In genomic region chr1:17258758-17259130, GRCh38 we compare ENCODE assay signal across 28 cellular contexts. TPM values are rescaled to one million over a fixed set of nuclear protein-coding genes. Genes with fewer than 3 reads are reported as not detected.
"Had no signal": no experiment of that assay in that cellular context is flagged by ENCODE, and none has a peak within 500 bp of the region (broad histone marks: within the 10 kb centered on the region; RNA-seq: fewer than 3 reads in every experiment).

No MANE protein-coding gene starts in this region.

- H3K9me3 ChIP-seq: adrenal gland, gastrocnemius medialis, sigmoid colon, testis, uterus had no signal

- ATAC-seq: activated T-cell treated with anti-CD3 and anti-CD28 coated beads, Interleukin-2, amount 50 U/mL, for 4 hours; gastrocnemius medialis; left ventricle myocardium superior; stimulated activated naive B cell treated with anti-CD40 and anti-IgM and Interleukin-4, amounts not matched to agents 10 μg/mL and 1 μg/mL and 100 μg/mL, for 72 hours; T-helper 17 cell had no signal

- FAIRE-seq: endometrium had no signal

- H3K4me1 Mint-ChIP-seq: nephron; stimulated activated naive B cell treated with anti-CD40 and anti-IgM and Interleukin-4, amounts not matched to agents 10 μg/mL and 1 μg/mL and 100 μg/mL, for 72 hours had no signal

- H3K27ac ChIP-seq: adrenal gland, coronary artery, gastrocnemius medialis, sigmoid colon, testis, uterus had no signal

- H3K9me3 Mint-ChIP-seq: activated T-helper 2 cell treated with anti-CD3 and anti-CD28 coated beads, Interferon-gamma antibody, Interleukin-2, Interleukin-4, amounts not matched to agents 10 μg/mL and 5 μg/mL and 100 μg/mL, durations not matched to agents 14 hours and 24 hours and 36 hours had no signal

- H3K4me3 ChIP-seq: adrenal gland, coronary artery, gastrocnemius medialis, sigmoid colon, smooth muscle cell, testis, uterus had no signal

- H3K27me3 ChIP-seq: testis, uterus had no signal

- H3K27ac Mint-ChIP-seq: activated naive CD8-positive, alpha-beta T cell; activated T-helper 2 cell treated with anti-CD3 and anti-CD28 coated beads, Interferon-gamma antibody, Interleukin-2, Interleukin-4, amounts not matched to agents 10 μg/mL and 5 μg/mL and 100 μg/mL, durations not matched to agents 14 hours and 24 hours and 36 hours; nephron; stimulated activated naive B cell treated with anti-CD40 and anti-IgM and Interleukin-4, amounts not matched to agents 10 μg/mL and 1 μg/mL and 100 μg/mL, for 72 hours; T-helper 17 cell had no signal

- H3K36me3 Mint-ChIP-seq: activated naive CD8-positive, alpha-beta T cell; stimulated activated naive B cell treated with anti-CD40 and anti-IgM and Interleukin-4, amounts not matched to agents 10 μg/mL and 1 μg/mL and 100 μg/mL, for 72 hours had no signal

- H3K36me3 ChIP-seq: adrenal gland, gastrocnemius medialis, sigmoid colon, uterus had no signal

- H3K4me1 ChIP-seq: adrenal gland, gastrocnemius medialis, sigmoid colon, testis, uterus had no signal

- H3K4me3 Mint-ChIP-seq: activated naive CD8-positive, alpha-beta T cell; activated T-cell treated with anti-CD3 and anti-CD28 coated beads, Interleukin-2, amount 50 U/mL, for 4 hours; nephron; stimulated activated naive B cell treated with anti-CD40 and anti-IgM and Interleukin-4, amounts not matched to agents 10 μg/mL and 1 μg/mL and 100 μg/mL, for 72 hours; T-helper 17 cell had no signal

- DNase-seq: activated CD4-positive, alpha-beta T cell treated with anti-CD3 and anti-CD28 coated beads for 4 hours; activated CD4-positive, alpha-beta T cell treated with anti-CD3 and anti-CD28 coated beads, Interleukin-2, amount 50 U/mL, for 48 hours; activated CD4-positive, CD25-positive, alpha-beta regulatory T cell; activated CD8-positive, alpha-beta memory T cell treated with anti-CD3 and anti-CD28 coated beads, Interleukin-2, amount 50 U/mL, for 48 hours; activated naive CD4-positive, alpha-beta T cell; activated T-cell treated with anti-CD3 and anti-CD28 coated beads, Interleukin-2, amount 50 U/mL, for 4 hours; adrenal gland; cerebellar nuclear complex; erythroblast; gastrocnemius medialis; hippocampal formation; left ventricle myocardium superior; nucleus accumbens; sigmoid colon; stimulated activated CD4-positive, alpha-beta T cell treated with anti-CD3 and anti-CD28 coated beads, Interleukin-2, amount 100 ng/mL, for 48 hours; stimulated activated CD8-positive, alpha-beta memory T cell treated with anti-CD3 and anti-CD28 coated beads, Interleukin-4, amount 100 ng/mL, for 48 hours; stimulated activated naive B cell treated with anti-CD40 and anti-IgM and Interleukin-4, amounts not matched to agents 10 μg/mL and 1 μg/mL and 100 μg/mL, for 72 hours; T-helper 17 cell; testis; trophoblast cell; uterus had no signal

RNA-seq across cellular contexts. Expression of gene PADI3, which starts 9.8 kb away (rescaled TPM):
- total RNA-seq: activated CD8-positive, alpha-beta memory T cell treated with anti-CD3 and anti-CD28 coated beads for 36 hours; activated T-cell treated with anti-CD3 and anti-CD28 coated beads, Interleukin-2, amount 50 U/mL, for 4 hours; activated T-helper 2 cell treated with anti-CD3 and anti-CD28 coated beads, Interferon-gamma antibody, Interleukin-2, Interleukin-4, amounts not matched to agents 10 μg/mL and 5 μg/mL and 100 μg/mL, durations not matched to agents 14 hours and 24 hours and 36 hours; adrenal gland; gastrocnemius medialis; left ventricle myocardium superior; sigmoid colon; smooth muscle cell; T-helper 17 cell; uterus had no signal
- polyA plus RNA-seq: adrenal gland, smooth muscle cell had no signal

RNA-seq across cellular contexts. Expression of gene PADI4, which starts 49.3 kb away (rescaled TPM):
- total RNA-seq: activated T-helper 2 cell treated with anti-CD3 and anti-CD28 coated beads, Interferon-gamma antibody, Interleukin-2, Interleukin-4, amounts not matched to agents 10 μg/mL and 5 μg/mL and 100 μg/mL, durations not matched to agents 14 hours and 24 hours and 36 hours; gastrocnemius medialis; sigmoid colon; smooth muscle cell had no signal
- polyA plus RNA-seq: smooth muscle cell had no signal

RNA-seq across cellular contexts. Expression of gene PADI1, which starts 53.8 kb away (rescaled TPM):
- total RNA-seq: activated CD8-positive, alpha-beta memory T cell treated with anti-CD3 and anti-CD28 coated beads for 36 hours; activated T-cell treated with anti-CD3 and anti-CD28 coated beads, Interleukin-2, amount 50 U/mL, for 4 hours; activated T-helper 2 cell treated with anti-CD3 and anti-CD28 coated beads, Interferon-gamma antibody, Interleukin-2, Interleukin-4, amounts not matched to agents 10 μg/mL and 5 μg/mL and 100 μg/mL, durations not matched to agents 14 hours and 24 hours and 36 hours; adrenal gland; gastrocnemius medialis; left ventricle myocardium superior; sigmoid colon; T-helper 17 cell had no signal
- polyA plus RNA-seq: smooth muscle cell had no signal
